26 cellular contexts compared by ENCODE assay signal in the genomic region with DNA sequence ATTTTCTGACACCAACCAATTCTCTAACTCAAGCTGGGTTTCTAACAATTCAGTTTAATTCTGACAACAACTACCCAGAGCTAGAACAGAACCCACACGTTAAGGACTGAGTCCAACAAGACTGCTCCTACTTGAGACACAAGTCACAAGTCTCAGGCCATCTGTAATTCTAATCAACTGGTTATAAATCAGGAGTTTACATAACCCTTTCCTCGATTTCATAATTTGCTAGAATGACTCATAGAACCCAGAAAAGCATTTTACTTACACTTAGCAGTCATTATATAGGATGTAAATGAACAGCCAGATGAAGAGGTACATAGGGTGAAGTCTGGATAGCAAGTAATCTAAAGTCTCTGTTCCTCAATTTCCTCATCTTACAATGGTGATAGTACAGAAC.
DNase-seq lines count a peak whose midpoint lies in the region; ATAC-seq and TF ChIP-seq lines count a peak whose summit lies in the region.
"Had no signal": no experiment of that assay in that cellular context is flagged by ENCODE, and none has a peak within 500 bp of the region (broad histone marks: within the 10 kb centered on the region; RNA-seq: fewer than 3 reads in every experiment).

No MANE protein-coding gene starts in this region.

- ATAC-seq in GM21360 (IDR thresholded peaks at IDR 0.05; ENCODE audit: unreplicated experiment), result no peak
- ATAC-seq: esophagus mucosa; heart right ventricle; naive thymus-derived CD4-positive, alpha-beta T cell; Panc1 had no signal

- POLR2A ChIA-PET in A673 (lab: Charles Lee; ENCODE audit: low non-redundant PET), result no interaction called here

- H3K4me1 ChIP-seq in A673 (ENCODE audit: insufficient read depth, low read length, poor library complexity, severe bottlenecking) (no peaks in the 10 kb centered on the region), adipocyte (ENCODE audit: control insufficient read depth, insufficient read depth, low read length) (no peaks in the 10 kb centered on the region), tibial nerve (no peaks in the 10 kb centered on the region)
- H3K4me1 ChIP-seq: heart right ventricle, stomach, transverse colon had no signal

- H3K27me3 Mint-ChIP-seq in activated T-cell treated with anti-CD3 and anti-CD28 coated beads, Interleukin-2, amount 50 U/mL, for 24 hours, result no peaks in the 10 kb centered on the region
- H3K27me3 Mint-ChIP-seq: activated CD4-positive, alpha-beta T cell treated with anti-CD3 and anti-CD28 coated beads, Interleukin-2, amount 10 ng/mL, durations not matched to agents 24 days and 14 days; activated naive CD4-positive, alpha-beta T cell treated with anti-CD3 and anti-CD28 coated beads, Interleukin-2, amount 50 U/mL, for 24 hours; B cell; naive thymus-derived CD4-positive, alpha-beta T cell had no signal

- H3K36me3 Mint-ChIP-seq in activated T-cell treated with anti-CD3 and anti-CD28 coated beads, Interleukin-2, amount 50 U/mL, for 24 hours (ENCODE audit: low read depth), result no peaks in the 10 kb centered on the region
- H3K36me3 Mint-ChIP-seq: activated naive CD4-positive, alpha-beta T cell treated with anti-CD3 and anti-CD28 coated beads, Interleukin-2, amount 50 U/mL, for 24 hours; naive thymus-derived CD4-positive, alpha-beta T cell had no signal

- BruUV-seq in A673 (replicated peaks; lab: Mats Ljungman, UMichigan), result no TSS peak

- no peak overlapping the region for H3K9ac ChIP-seq in adipocyte (ENCODE audit: low read length)

- H3K9me3 Mint-ChIP-seq in activated T-cell treated with anti-CD3 and anti-CD28 coated beads, Interleukin-2, amount 50 U/mL, for 24 hours, result peaks cover 12% of the 10 kb centered on the region
- H3K9me3 Mint-ChIP-seq: activated CD4-positive, alpha-beta T cell treated with anti-CD3 and anti-CD28 coated beads, Interleukin-2, amount 10 ng/mL, durations not matched to agents 24 days and 14 days; activated naive CD4-positive, alpha-beta T cell treated with anti-CD3 and anti-CD28 coated beads, Interleukin-2, amount 50 U/mL, for 24 hours; activated T-helper 1 cell treated with anti-CD3 and anti-CD28 coated beads, Interleukin-12 subunit alpha, Interleukin-12 subunit beta, Interleukin-2, Interleukin-4 antibody, amounts not matched to agents 30 ng/mL and 10 ng/mL and 1 ng/mL, durations not matched to agents 14 hours and 24 hours and 36 hours had no signal

- H3K4me3 Mint-ChIP-seq in activated T-cell treated with anti-CD3 and anti-CD28 coated beads, Interleukin-2, amount 50 U/mL, for 24 hours, result no peak overlapping the region
- H3K4me3 Mint-ChIP-seq: activated CD4-positive, alpha-beta T cell treated with anti-CD3 and anti-CD28 coated beads, Interleukin-2, amount 10 ng/mL, durations not matched to agents 24 days and 14 days; activated naive CD4-positive, alpha-beta T cell treated with anti-CD3 and anti-CD28 coated beads, Interleukin-2, amount 50 U/mL, for 24 hours; activated T-helper 1 cell treated with anti-CD3 and anti-CD28 coated beads, Interleukin-12 subunit alpha, Interleukin-12 subunit beta, Interleukin-2, Interleukin-4 antibody, amounts not matched to agents 30 ng/mL and 10 ng/mL and 1 ng/mL, durations not matched to agents 14 hours and 24 hours and 36 hours; B cell; naive thymus-derived CD4-positive, alpha-beta T cell had no signal

- TF ChIP-seq POLR2A in NB4 (IDR thresholded peaks at IDR 0.05; ENCODE audit: extremely low read depth, insufficient read length) (no peak), tibial nerve (IDR thresholded peaks at IDR 0.05) (no peak)

- no peak for TF ChIP-seq CTCF in A673 (conservative IDR thresholded peaks at IDR 0.05; ENCODE audit: low read depth, low read length)
- no peak for TF ChIP-seq CTCF in NB4 (IDR thresholded peaks at IDR 0.05; ENCODE audit: low read depth, low read length)
- no peak for TF ChIP-seq CTCF in tibial nerve (IDR thresholded peaks at IDR 0.05)

- H3K36me3 ChIP-seq in A673 (ENCODE audit: insufficient read depth, low read length, poor library complexity, severe bottlenecking), result no peaks in the 10 kb centered on the region
- no peaks in the 10 kb centered on the region for H3K36me3 ChIP-seq in adipocyte (ENCODE audit: control insufficient read depth, insufficient read depth, low read length, severe bottlenecking)
- no peaks in the 10 kb centered on the region for H3K36me3 ChIP-seq in tibial nerve
- H3K36me3 ChIP-seq: heart right ventricle, stomach, transverse colon had no signal

- 28% methylated on average over 2 of the region's 2 CpGs for WGBS in tibial nerve, 2 donors

- H3K27ac ChIP-seq in A673 (ENCODE audit: low read depth, low read length, poor library complexity, severe bottlenecking) (no peak overlapping the region), caudate nucleus (ENCODE audit: low read depth, low read length) (no peak overlapping the region), tibial nerve (no peak overlapping the region)
- H3K27ac ChIP-seq: heart right ventricle, stomach, transverse colon, VCaP had no signal

- intact Hi-C loops in A673 (cut with micrococcal nuclease; ENCODE audit: unreplicated experiment), result no loop called here

- no peak overlapping the region for H3K27ac Mint-ChIP-seq in activated T-cell treated with anti-CD3 and anti-CD28 coated beads, Interleukin-2, amount 50 U/mL, for 24 hours
- H3K27ac Mint-ChIP-seq: activated CD4-positive, alpha-beta T cell treated with anti-CD3 and anti-CD28 coated beads, Interleukin-2, amount 10 ng/mL, durations not matched to agents 24 days and 14 days; activated naive CD4-positive, alpha-beta T cell treated with anti-CD3 and anti-CD28 coated beads, Interleukin-2, amount 50 U/mL, for 24 hours; activated T-helper 1 cell treated with anti-CD3 and anti-CD28 coated beads, Interleukin-12 subunit alpha, Interleukin-12 subunit beta, Interleukin-2, Interleukin-4 antibody, amounts not matched to agents 30 ng/mL and 10 ng/mL and 1 ng/mL, durations not matched to agents 14 hours and 24 hours and 36 hours; B cell; naive thymus-derived CD4-positive, alpha-beta T cell had no signal

- H3K4me1 Mint-ChIP-seq in activated T-cell treated with anti-CD3 and anti-CD28 coated beads, Interleukin-2, amount 50 U/mL, for 24 hours (ENCODE audit: low read depth), result no peaks in the 10 kb centered on the region
- H3K4me1 Mint-ChIP-seq: activated CD4-positive, alpha-beta T cell treated with anti-CD3 and anti-CD28 coated beads, Interleukin-2, amount 10 ng/mL, durations not matched to agents 24 days and 14 days; activated naive CD4-positive, alpha-beta T cell treated with anti-CD3 and anti-CD28 coated beads, Interleukin-2, amount 50 U/mL, for 24 hours; B cell; naive thymus-derived CD4-positive, alpha-beta T cell had no signal

- no peak for TF ChIP-seq EP300 in tibial nerve (IDR thresholded peaks at IDR 0.05)

- DNase-seq in A673 (ENCODE audit: low spot score), result peak; percentile 4
- DNase-seq in NB4 (ENCODE audit: low read depth), result peak; percentile 70
- DNase-seq in adipocyte (ENCODE audit: low read depth), result peak; percentile 47
- DNase-seq in fibroblast of the conjunctiva (ENCODE audit: low read depth), result peak; percentile 5
- DNase-seq in caudate nucleus (lab: John Stamatoyannopoulos, UW), result no peak
- no peak for DNase-seq in activated T-cell treated with anti-CD3 and anti-CD28 coated beads, Interleukin-2, amount 50 U/mL, for 24 hours
- no peak for DNase-seq in tibial nerve (ENCODE audit: low spot score in 2 of 2)
- DNase-seq: activated CD4-positive, alpha-beta T cell treated with anti-CD3 and anti-CD28 coated beads, Interleukin-2, amount 10 ng/mL, durations not matched to agents 24 days and 14 days; effector CD8-positive, alpha-beta T cell; heart right ventricle; MM.1S; naive thymus-derived CD4-positive, alpha-beta T cell; NCI-H187; NCI-H748 treated with DMSO at 0.1 percent for 48 hours; retina; stimulated activated CD4-positive, alpha-beta T cell treated with anti-CD3 and anti-CD28 coated beads, Interleukin-12 subunit alpha, Interleukin-12 subunit beta, amount 100 ng/mL, for 4 hours; stomach; T-helper 2 cell; transverse colon had no signal

- H3K27me3 ChIP-seq in A673 (replicated peaks; ENCODE audit: insufficient read depth, low read depth, low read length, poor library complexity), result no peaks in the 10 kb centered on the region
- H3K27me3 ChIP-seq in adipocyte (replicated peaks; ENCODE audit: control insufficient read depth, insufficient read depth, low read length), result no peaks in the 10 kb centered on the region
- no peaks in the 10 kb centered on the region for H3K27me3 ChIP-seq in tibial nerve
- H3K27me3 ChIP-seq: heart right ventricle, stomach, transverse colon had no signal

- H3K9me3 ChIP-seq in A673 (ENCODE audit: low read depth, low read length, poor library complexity, severe bottlenecking) (no peaks in the 10 kb centered on the region), adipocyte (ENCODE audit: control insufficient read depth, low read length) (no peaks in the 10 kb centered on the region), tibial nerve (peaks cover 0 to 3% (median 0%) of the 10 kb centered on the region in 4 donors)
- H3K9me3 ChIP-seq: transverse colon had no signal

- no peak overlapping the region for H3K4me3 ChIP-seq in A673 (ENCODE audit: low read depth, low read length, poor library complexity, severe bottlenecking)
- H3K4me3 ChIP-seq in NB4 (ENCODE audit: low read depth, low read length), result no peak overlapping the region
- no peak overlapping the region for H3K4me3 ChIP-seq in adipocyte (ENCODE audit: low read length)
- no peak overlapping the region for H3K4me3 ChIP-seq in tibial nerve
- H3K4me3 ChIP-seq: heart right ventricle, stomach, transverse colon had no signal

- CTCF ChIA-PET in A673 (lab: Charles Lee), result no interaction called here

Comparison
In these comparisons a context has a peak if more than half of its experiments do, and no peak if none do; other contexts are left out.
1. DNase-seq: peak in A673 (single experiment), NB4 (single experiment), adipocyte (single experiment) and fibroblast of the conjunctiva (single experiment); none in caudate nucleus (0 of 61), activated T-cell treated with anti-CD3 and anti-CD28 coated beads, Interleukin-2, amount 50 U/mL, for 24 hours (single experiment) and tibial nerve (0 of 2).